8 cellular contexts compared by ENCODE assay signal in genomic region chr6:79544299-79544927, GRCh38. TPM values are rescaled to one million over a fixed set of nuclear protein-coding genes. Genes with fewer than 3 reads are reported as not detected.
DNase-seq lines count a peak whose midpoint lies in the region; ATAC-seq and TF ChIP-seq lines count a peak whose summit lies in the region.

No MANE protein-coding gene starts in this region.

- no peaks in the 10 kb centered on the region for H3K9me2 ChIP-seq in GM23248 (ENCODE audit: insufficient read depth)

- H3K4me3 Mint-ChIP-seq in endodermal cell, result peak overlapping the region; percentile 21
- no peak overlapping the region for H3K4me3 Mint-ChIP-seq in progenitor cell of endocrine pancreas (ENCODE audit: low read depth)

- TF ChIP-seq CTCF in endodermal cell (conservative IDR thresholded peaks at IDR 0.05), result no peak
- no peak for TF ChIP-seq CTCF in progenitor cell of endocrine pancreas (IDR thresholded peaks at IDR 0.05; ENCODE audit: unreplicated experiment)

- ATAC-seq in GM18502 (IDR thresholded peaks at IDR 0.05; ENCODE audit: poor library complexity, unreplicated experiment), result peak; percentile 69

- WGBS in GM23248 (ENCODE audit: low coverage in 1 of 2, low lambda C conversion rate in 2 of 2, missing lambda C conversion rate in 2 of 2), 2 experiments, result 47 to 50% methylated on average over 2 of the region's 2 CpGs
- WGBS in endodermal cell (ENCODE audit: insufficient coverage in 1 of 2, insufficient read length in 1 of 2), 2 experiments, result 63% methylated on average over 2 of the region's 2 CpGs; no CpG with 5 or more reads in 1 of the 2 experiments

- H3K36me3 Mint-ChIP-seq in endodermal cell (ENCODE audit: low read depth) (peaks cover 40% of the 10 kb centered on the region), progenitor cell of endocrine pancreas (ENCODE audit: insufficient read depth) (peaks cover 29% of the 10 kb centered on the region)

- peaks cover 13% of the 10 kb centered on the region; the same call in 1 of the 2 replicates for H3F3A ChIP-seq in GM23248 (ENCODE audit: insufficient read depth)

- no peaks in the 10 kb centered on the region for H3K27me3 Mint-ChIP-seq in endodermal cell (ENCODE audit: insufficient read depth)
- no peaks in the 10 kb centered on the region for H3K27me3 Mint-ChIP-seq in progenitor cell of endocrine pancreas

- no peaks in the 10 kb centered on the region for H3K27me3 ChIP-seq in GM23248 (replicated peaks; ENCODE audit: insufficient read depth)
- no peaks in the 10 kb centered on the region for H3K27me3 ChIP-seq in endodermal cell (ENCODE audit: control insufficient read depth, insufficient read depth, low read length, poor library complexity, severe bottlenecking)

- no peaks in the 10 kb centered on the region for H3K79me2 ChIP-seq in GM23248 (ENCODE audit: insufficient read depth)

- H3K4me2 ChIP-seq in GM23248 (ENCODE audit: unreplicated experiment), result peak overlapping the region; percentile 75

- H2AFZ ChIP-seq in GM23248, result peak overlapping the region; percentile 12

- no peaks in the 10 kb centered on the region for H3K9me3 ChIP-seq in GM23248 (ENCODE audit: low read depth)
- no peaks in the 10 kb centered on the region for H3K9me3 ChIP-seq in endodermal cell (ENCODE audit: control insufficient read depth, low read length)

- H3K9me3 Mint-ChIP-seq in endodermal cell (no peaks in the 10 kb centered on the region), progenitor cell of endocrine pancreas (ENCODE audit: low read depth) (no peaks in the 10 kb centered on the region)

- H3K4me3 ChIP-seq in GM23248 (peak overlapping the region; percentile 41), endodermal cell (ENCODE audit: low read length) (peak overlapping the region; percentile 53)

- H3K36me3 ChIP-seq in GM23248 (ENCODE audit: low read depth) (no peaks in the 10 kb centered on the region), endodermal cell (ENCODE audit: control insufficient read depth, insufficient read depth, low read length) (peaks cover 17% of the 10 kb centered on the region)

- H3K27ac ChIP-seq in GM23248 (peak overlapping the region; percentile 96), endodermal cell (ENCODE audit: low read depth, low read length) (no peak overlapping the region)

- H3K4me1 Mint-ChIP-seq in endodermal cell (peaks cover 36% of the 10 kb centered on the region), progenitor cell of endocrine pancreas (ENCODE audit: low read depth) (peaks cover 22% of the 10 kb centered on the region)

- H3K27ac Mint-ChIP-seq in endodermal cell, result peak overlapping the region; percentile 93
- H3K27ac Mint-ChIP-seq in progenitor cell of endocrine pancreas, result peak overlapping the region; percentile 51

- no peaks in the 10 kb centered on the region for H4K20me1 ChIP-seq in GM23248 (ENCODE audit: insufficient read depth)

- H3K4me1 ChIP-seq in GM23248 (ENCODE audit: insufficient read depth) (peaks cover 21% of the 10 kb centered on the region), endodermal cell (ENCODE audit: control insufficient read depth, insufficient read depth, low read length) (peaks cover 15% of the 10 kb centered on the region)

- peak overlapping the region; percentile 83 for H3K9ac ChIP-seq in GM23248
- peak overlapping the region; percentile 36 for H3K9ac ChIP-seq in endodermal cell (ENCODE audit: extremely low read depth, low read length, poor library complexity, severe bottlenecking)

- DNase-seq in GM23248 (peak; percentile 45), NAMALWA (ENCODE audit: low spot score) (peak; percentile 7), endodermal cell (no peak), progenitor cell of endocrine pancreas (ENCODE audit: low spot score, unreplicated experiment) (no peak), NCI-H2081 treated with DMSO at 0.1 percent for 48 hours (lab: John Stamatoyannopoulos, UW) (no peak), D341Med (ENCODE audit: low spot score) (no peak), CD1c-positive myeloid dendritic cell (ENCODE audit: extremely low spot score) (no peak)

- in situ Hi-C loops in GM23248 (cut with MboI), result no loop called here

RNA-seq across cellular contexts. Expression of gene LCA5, which starts 7.2 kb away (rescaled TPM):
- 2.7 and 4.2 TPM in 2 replicates for total RNA-seq in GM23248 (2014; rRNA removed; shearing (Covaris generic))
- polyA plus RNA-seq in GM23248 (2016; fragmentation: Nextera tagmentation; extraction: Ambion mirVana), result 3.6 and 4.0 TPM in 2 replicates
- total RNA-seq in endodermal cell (10 to 100 TPM in 1 of 2 donors, 1 to 10 TPM in 1; 6.4 to 11.1 TPM), progenitor cell of endocrine pancreas (8.9 and 9.9 TPM in 2 replicates)
- polyA plus RNA-seq in endodermal cell (2013, experiment 1 of 2), result 6.8 TPM
- polyA plus RNA-seq in endodermal cell (2013, experiment 2 of 2), result 6.7 TPM

Comparison
In these comparisons a context has a peak if more than half of its experiments do, and no peak if none do; other contexts are left out.
1. DNase-seq: peak in GM23248 (single experiment) and NAMALWA (single experiment); none in endodermal cell (single experiment), progenitor cell of endocrine pancreas (single experiment), NCI-H2081 treated with DMSO at 0.1 percent for 48 hours (single experiment), D341Med (single experiment) and CD1c-positive myeloid dendritic cell (single experiment).